13 cellular contexts compared by ENCODE assay signal in genomic region chr12:79725987-79726386, GRCh38. TPM values are rescaled to one million over a fixed set of nuclear protein-coding genes. Genes with fewer than 3 reads are reported as not detected.
A peak's percentile ranks its signal among the peaks of the same experiment; 100 is the strongest.
DNase-seq lines count a peak whose midpoint lies in the region; TF ChIP-seq lines count a peak whose summit lies in the region.
"Had no signal": no experiment of that assay in that cellular context is flagged by ENCODE, and none has a peak within 500 bp of the region (broad histone marks: within the 10 kb centered on the region; RNA-seq: fewer than 3 reads in every experiment).

No MANE protein-coding gene starts in this region.

- H2BK15ac ChIP-seq in H9 (ENCODE audit: low read depth, low read length) = no peak overlapping the region

- H3K27ac ChIP-seq in H9 (ENCODE audit: insufficient read length, low read depth, low read length) = no peak overlapping the region
- H3K27ac ChIP-seq: HL-60, neural progenitor cell, spleen had no signal

- no peak overlapping the region for H2BK5ac ChIP-seq in H9 (ENCODE audit: insufficient read length, low read length)

- H3K4ac ChIP-seq in H9 (ENCODE audit: low read depth, low read length) = no peak overlapping the region

- H3K56ac ChIP-seq in H9 (ENCODE audit: insufficient read length, low read depth, low read length) = no peak overlapping the region

- H3T11ph ChIP-seq in H9 (ENCODE audit: low read length) = no peak overlapping the region

- H3K18ac ChIP-seq in H9 (ENCODE audit: insufficient read length, low read depth, low read length) = no peak overlapping the region

- no peaks in the 10 kb centered on the region for H3K79me2 ChIP-seq in H9 (ENCODE audit: insufficient read depth, low read length)

- no peaks in the 10 kb centered on the region for H3K4me1 Mint-ChIP-seq in H9
- H3K4me1 Mint-ChIP-seq in Caco-2 (ENCODE audit: low read depth, unreplicated experiment) = no peaks in the 10 kb centered on the region
- H3K4me1 Mint-ChIP-seq: neural progenitor cell had no signal

- H2BK120ac ChIP-seq in H9 (ENCODE audit: low read depth, low read length, poor library complexity, severe bottlenecking) = no peak overlapping the region

- no peak overlapping the region for H2BK20ac ChIP-seq in H9 (ENCODE audit: low read depth, low read length, poor library complexity, severe bottlenecking)

- no peak overlapping the region for H2BK12ac ChIP-seq in H9 (ENCODE audit: insufficient read length, low read depth, low read length)

- no peak overlapping the region for H2AK5ac ChIP-seq in H9 (ENCODE audit: insufficient read length, low read length)

- H3K36me3 Mint-ChIP-seq in H9 (ENCODE audit: insufficient read depth in 1 of 3, low read depth in 3 of 3) (no peaks in the 10 kb centered on the region), Caco-2 (ENCODE audit: insufficient read depth, unreplicated experiment) (no peaks in the 10 kb centered on the region)
- H3K36me3 Mint-ChIP-seq: neural progenitor cell had no signal

- H3K23ac ChIP-seq in H9 (ENCODE audit: insufficient read length, low read depth, low read length) = no peak overlapping the region

- no peaks in the 10 kb centered on the region for H4K20me1 ChIP-seq in H9 (ENCODE audit: control insufficient read depth, insufficient read depth, insufficient read length)

- H3K9me3 Mint-ChIP-seq in H9 (peaks cover 0 to 1% of the 10 kb centered on the region in 2 experiments; a peak in 1 of 5 replicates), Caco-2 (ENCODE audit: unreplicated experiment) (peaks cover 9% of the 10 kb centered on the region)
- H3K9me3 Mint-ChIP-seq: neural progenitor cell had no signal

- DNase-seq in A172 (ENCODE audit: low spot score) (peak; percentile 60), HCEC 1CT (peak; percentile 84), amniotic stem cell (lab: John Stamatoyannopoulos, UW) (peak; percentile 25), fibroblast of villous mesenchyme (ENCODE audit: low read depth) (peak; percentile 52), OCI-M1 (lab: John Stamatoyannopoulos, UW) (no peak), H9 (no peak), pons (ENCODE audit: low spot score) (no peak), Caco-2 (no peak)
- DNase-seq: activated CD8-positive, alpha-beta memory T cell treated with anti-CD3 and anti-CD28 coated beads for 24 hours; activated gamma-delta T cell treated with Interleukin-2 at 50 U/mL for 16 hours; spleen had no signal

- no peaks in the 10 kb centered on the region for H3K9me3 ChIP-seq in H9 (ENCODE audit: control insufficient read depth, low read depth, low read length)
- H3K9me3 ChIP-seq in Caco-2 = no peaks in the 10 kb centered on the region
- H3K9me3 ChIP-seq: spleen had no signal

- H3K27ac Mint-ChIP-seq in H9 (no peak overlapping the region), Caco-2 (ENCODE audit: unreplicated experiment) (no peak overlapping the region)
- H3K27ac Mint-ChIP-seq: neural progenitor cell had no signal

- no peak overlapping the region for H3K14ac ChIP-seq in H9 (ENCODE audit: insufficient read depth, low read length)

- H3K9ac ChIP-seq in H9 (ENCODE audit: extremely low read depth, insufficient read length, low read length) = no peak overlapping the region
- H3K9ac ChIP-seq: neural progenitor cell had no signal

- H3K4me1 ChIP-seq in H9 (ENCODE audit: insufficient read depth, low read length) = no peaks in the 10 kb centered on the region
- no peaks in the 10 kb centered on the region for H3K4me1 ChIP-seq in Caco-2
- H3K4me1 ChIP-seq: neural progenitor cell, spleen had no signal

- H3K27me3 Mint-ChIP-seq in H9 (ENCODE audit: low read depth) (no peaks in the 10 kb centered on the region), Caco-2 (ENCODE audit: insufficient read depth, unreplicated experiment) (no peaks in the 10 kb centered on the region)

- no peaks in the 10 kb centered on the region for H3K79me1 ChIP-seq in H9 (ENCODE audit: insufficient read depth, low read depth, low read length, poor library complexity, severe bottlenecking)

- no peaks in the 10 kb centered on the region for H3K23me2 ChIP-seq in H9 (ENCODE audit: insufficient read length, low read depth, low read length, poor library complexity, severe bottlenecking)

- no CpG with 5 or more reads among the region's 1 CpG for WGBS in H9 (ENCODE audit: extremely low coverage, insufficient read length, low lambda C conversion rate)

- H3K36me3 ChIP-seq in Caco-2 (ENCODE audit: control insufficient read depth, insufficient read depth, low read length) = no peaks in the 10 kb centered on the region
- H3K36me3 ChIP-seq: neural progenitor cell, spleen had no signal

- H3K4me3 Mint-ChIP-seq in H9 (no peak overlapping the region), Caco-2 (ENCODE audit: unreplicated experiment) (no peak overlapping the region)
- H3K4me3 Mint-ChIP-seq: neural progenitor cell had no signal

- POLR2A ChIA-PET in Caco-2 (lab: Charles Lee) = no interaction called here

- no peak overlapping the region for H4K5ac ChIP-seq in H9 (ENCODE audit: insufficient read length, low read depth, low read length)

- BruUV-seq in Caco-2 (replicated peaks; lab: Mats Ljungman, UMichigan) = no TSS peak

- intact Hi-C loops in Caco-2 (cut with micrococcal nuclease; ENCODE audit: unreplicated experiment) = no loop called here

- H3K4me3 ChIP-seq in fibroblast of villous mesenchyme (ENCODE audit: low read depth, low read length) (no peak overlapping the region), Caco-2 (ENCODE audit: low read depth, low read length) (no peak overlapping the region)
- H3K4me3 ChIP-seq: neural progenitor cell, spleen had no signal

- TF ChIP-seq CTCF in fibroblast of villous mesenchyme (IDR thresholded peaks at IDR 0.05; ENCODE audit: insufficient read depth, low read depth, low read length) (no peak), H9 (conservative IDR thresholded peaks at IDR 0.05) (no peak), Caco-2 (IDR thresholded peaks at IDR 0.05; ENCODE audit: insufficient read depth in 1 of 2, low read depth in 1 of 2, low read length in 1 of 2, severe bottlenecking in 1 of 2, unreplicated experiment in 1 of 2) (no peak)

- H2AFZ ChIP-seq in H9 (ENCODE audit: low read length) = no peak overlapping the region
- H2AFZ ChIP-seq: neural progenitor cell had no signal

- CTCF ChIA-PET in Caco-2 (lab: Charles Lee) = no interaction called here

- H4K8ac ChIP-seq in H9 (replicated peaks; ENCODE audit: insufficient read length, low read depth, low read length) = no peak overlapping the region

- H3K4me2 ChIP-seq in H9 (ENCODE audit: insufficient read depth, insufficient read length, low read length) = no peak overlapping the region
- H3K4me2 ChIP-seq: neural progenitor cell had no signal

- H4K91ac ChIP-seq in H9 (ENCODE audit: insufficient read length, low read depth, low read length) = no peak overlapping the region

- H3K27me3 ChIP-seq in H9 (ENCODE audit: insufficient read depth, low read length) = no peaks in the 10 kb centered on the region
- H3K27me3 ChIP-seq in Caco-2 (replicated peaks; ENCODE audit: control insufficient read depth, insufficient read depth, low read length) = no peaks in the 10 kb centered on the region
- H3K27me3 ChIP-seq: neural progenitor cell, spleen had no signal

RNA-seq across cellular contexts. Expression of gene PAWR, which starts 35.2 kb away (rescaled TPM):
- total RNA-seq in A172 (2014; rRNA removed; shearing (Covaris generic)) = 63.2 and 75.2 TPM in 2 replicates
- total RNA-seq in fibroblast of villous mesenchyme (48.0 and 64.3 TPM in 2 replicates), H9 (2021) (176 and 190 TPM in 2 replicates), Caco-2 (2022) (157 and 163 TPM in 2 replicates)

Comparison
In these comparisons a context has a peak if more than half of its experiments do, and no peak if none do; other contexts are left out.
1. DNase-seq: peak in A172 (single experiment), HCEC 1CT (single experiment), amniotic stem cell (single experiment) and fibroblast of villous mesenchyme (single experiment); none in OCI-M1 (single experiment), H9 (single experiment), pons (single experiment) and Caco-2 (0 of 2).